32 cellular contexts compared by ENCODE assay signal in the genomic region with DNA sequence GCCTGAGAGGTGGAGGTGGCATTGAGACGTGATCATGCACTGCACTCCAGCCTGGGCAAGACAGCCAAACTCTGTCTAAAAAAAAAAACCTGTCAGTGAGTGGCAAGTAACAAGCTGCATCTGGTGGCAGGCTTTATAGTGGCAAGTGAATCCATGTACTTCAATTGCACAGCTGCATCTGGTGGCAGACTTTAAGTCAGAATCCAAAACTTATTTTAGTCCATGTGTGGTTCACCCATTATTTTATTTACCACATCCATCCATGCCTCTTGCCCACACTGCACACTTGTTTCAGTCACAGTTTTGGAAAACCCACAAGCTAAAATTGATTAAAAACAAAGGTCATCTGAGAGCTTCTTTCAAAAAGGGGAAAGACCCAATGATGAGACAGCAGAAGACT.
"Had no signal": no experiment of that assay in that cellular context is flagged by ENCODE, and none has a peak within 500 bp of the region (broad histone marks: within the 10 kb centered on the region; RNA-seq: fewer than 3 reads in every experiment).

No MANE protein-coding gene starts in this region.

- H3K4me3 ChIP-seq: adrenal gland, body of pancreas, esophagus muscularis mucosa, gastroesophageal sphincter, heart right ventricle had no signal

- ATAC-seq: activated CD4-positive, CD25-positive, alpha-beta regulatory T cell treated with anti-CD3 and anti-CD28 coated beads, Interleukin-2, amount 50 U/mL, for 24 hours; activated CD8-positive, alpha-beta T cell treated with anti-CD3 and anti-CD28 coated beads for 36 hours; activated naive CD8-positive, alpha-beta T cell treated with anti-CD3 and anti-CD28 coated beads, Interleukin-2, amount 50 U/mL, for 24 hours; activated T-cell treated with anti-CD3 and anti-CD28 coated beads, Interleukin-2, amount 50 U/mL, for 4 hours; activated T-helper 17 cell treated with anti-CD3 and anti-CD28 coated beads, Interleukin-2, amount 50 U/mL, for 72 hours; body of pancreas; effector memory CD8-positive, alpha-beta T cell; gastroesophageal sphincter; heart right ventricle; T-helper 17 cell had no signal

- H3K4me1 ChIP-seq: adrenal gland, body of pancreas, esophagus muscularis mucosa, gastroesophageal sphincter, heart right ventricle had no signal

- H3K36me3 ChIP-seq: adrenal gland, esophagus muscularis mucosa, gastroesophageal sphincter, heart right ventricle, WERI-Rb-1 had no signal

- H3K9me3 ChIP-seq: adrenal gland, body of pancreas, esophagus muscularis mucosa, gastroesophageal sphincter had no signal

- H3K9me3 Mint-ChIP-seq: activated naive CD8-positive, alpha-beta T cell treated with anti-CD3 and anti-CD28 coated beads for 36 hours; activated naive CD8-positive, alpha-beta T cell treated with anti-CD3 and anti-CD28 coated beads, Interleukin-2, amount 50 U/mL, for 24 hours had no signal

- H3K27ac Mint-ChIP-seq: activated B cell treated with CpG ODN at 0.5 μM for 24 hours; activated CD8-positive, alpha-beta T cell treated with anti-CD3 and anti-CD28 coated beads for 36 hours; activated naive CD4-positive, alpha-beta T cell treated with anti-CD3 and anti-CD28 coated beads for 36 hours; activated naive CD4-positive, alpha-beta T cell treated with anti-CD3 and anti-CD28 coated beads, Interleukin-2, amount 50 U/mL, for 24 hours; activated naive CD8-positive, alpha-beta T cell treated with anti-CD3 and anti-CD28 coated beads for 36 hours; activated naive CD8-positive, alpha-beta T cell treated with anti-CD3 and anti-CD28 coated beads, Interleukin-2, amount 50 U/mL, for 24 hours; activated T-helper 17 cell treated with anti-CD3 and anti-CD28 coated beads, Interleukin-2, amount 50 U/mL, for 72 hours; effector memory CD8-positive, alpha-beta T cell; T-helper 17 cell; T-helper 2 cell treated with Interferon-gamma antibody and Interleukin-4, amounts not matched to agents 5 μg/mL and 100 μg/mL, for 36 hours had no signal

- H3K4me1 Mint-ChIP-seq: activated B cell treated with CpG ODN at 0.5 μM for 24 hours; activated naive CD4-positive, alpha-beta T cell treated with anti-CD3 and anti-CD28 coated beads, Interleukin-2, amount 50 U/mL, for 24 hours; activated naive CD8-positive, alpha-beta T cell treated with anti-CD3 and anti-CD28 coated beads for 36 hours; activated naive CD8-positive, alpha-beta T cell treated with anti-CD3 and anti-CD28 coated beads, Interleukin-2, amount 50 U/mL, for 24 hours; activated T-helper 17 cell treated with anti-CD3 and anti-CD28 coated beads, Interleukin-2, amount 50 U/mL, for 72 hours; T-helper 17 cell had no signal

- H3K4me3 Mint-ChIP-seq: activated B cell treated with CpG ODN at 0.5 μM for 24 hours; activated CD8-positive, alpha-beta T cell treated with anti-CD3 and anti-CD28 coated beads for 36 hours; activated naive CD4-positive, alpha-beta T cell treated with anti-CD3 and anti-CD28 coated beads for 36 hours; activated naive CD4-positive, alpha-beta T cell treated with anti-CD3 and anti-CD28 coated beads, Interleukin-2, amount 50 U/mL, for 24 hours; activated naive CD8-positive, alpha-beta T cell treated with anti-CD3 and anti-CD28 coated beads for 36 hours; activated naive CD8-positive, alpha-beta T cell treated with anti-CD3 and anti-CD28 coated beads, Interleukin-2, amount 50 U/mL, for 24 hours; activated T-cell treated with anti-CD3 and anti-CD28 coated beads, Interleukin-2, amount 50 U/mL, for 4 hours; activated T-helper 17 cell treated with anti-CD3 and anti-CD28 coated beads, Interleukin-2, amount 50 U/mL, for 72 hours; effector memory CD8-positive, alpha-beta T cell; T-helper 17 cell; T-helper 2 cell treated with Interferon-gamma antibody and Interleukin-4, amounts not matched to agents 5 μg/mL and 100 μg/mL, for 36 hours had no signal

- DNase-seq: activated B cell treated with CpG ODN at 0.5 μM for 24 hours; activated CD4-positive, alpha-beta T cell treated with anti-CD3 and anti-CD28 coated beads for 48 hours; activated CD4-positive, alpha-beta T cell treated with anti-CD3 and anti-CD28 coated beads, Interleukin-2, amount 50 U/mL, for 1 hour; activated CD4-positive, alpha-beta T cell treated with anti-CD3 and anti-CD28 coated beads, Interleukin-2, amount 50 U/mL, for 48 hours; activated CD8-positive, alpha-beta memory T cell treated with anti-CD3 and anti-CD28 coated beads for 24 hours; activated CD8-positive, alpha-beta T cell treated with anti-CD3 and anti-CD28 coated beads for 36 hours; activated effector memory CD4-positive, alpha-beta T cell treated with Interleukin-2 at 50 U/mL for 16 hours; activated naive CD4-positive, alpha-beta T cell treated with anti-CD3 and anti-CD28 coated beads for 36 hours; activated naive CD8-positive, alpha-beta T cell treated with anti-CD3 and anti-CD28 coated beads for 36 hours; activated naive CD8-positive, alpha-beta T cell treated with anti-CD3 and anti-CD28 coated beads, Interleukin-2, amount 50 U/mL, for 24 hours; activated T-cell treated with anti-CD3 and anti-CD28 coated beads, Interleukin-2, amount 50 U/mL, for 4 hours; adrenal gland; amygdala; aorta; body of pancreas; caudate nucleus; cortex of kidney; dermis blood vessel endothelial cell; effector CD4-positive, alpha-beta T cell; effector memory CD8-positive, alpha-beta T cell; erythroblast; foreskin melanocyte; heart right ventricle; T-helper 17 cell; T1000; WERI-Rb-1 had no signal

- H3K36me3 Mint-ChIP-seq: activated naive CD4-positive, alpha-beta T cell treated with anti-CD3 and anti-CD28 coated beads, Interleukin-2, amount 50 U/mL, for 24 hours; activated naive CD8-positive, alpha-beta T cell treated with anti-CD3 and anti-CD28 coated beads for 36 hours had no signal

- H3K27me3 ChIP-seq: adrenal gland, body of pancreas, esophagus muscularis mucosa, gastroesophageal sphincter, heart right ventricle had no signal

- H3K27ac ChIP-seq: adrenal gland, body of pancreas, esophagus muscularis mucosa, gastroesophageal sphincter, heart right ventricle, WERI-Rb-1 had no signal
